In the genomic region with DNA sequence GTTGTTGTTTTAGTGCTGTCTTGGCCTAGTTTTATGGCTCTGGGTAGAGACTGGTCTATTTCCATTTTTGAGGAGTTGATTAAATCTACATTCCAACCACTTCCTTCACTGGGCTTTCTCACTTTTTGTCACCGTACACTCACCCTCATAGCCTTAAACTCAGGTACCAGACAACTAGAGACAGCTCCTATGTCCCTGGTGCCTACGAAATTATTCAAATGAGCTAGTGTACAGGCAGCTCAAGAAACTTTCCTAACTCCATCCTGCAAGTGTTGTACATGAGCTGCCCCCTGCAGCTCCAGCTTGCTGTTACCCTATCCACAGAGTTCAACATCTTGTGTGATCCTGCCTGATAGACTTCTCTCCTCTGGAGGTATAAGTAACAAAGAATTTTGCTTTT, we compare ENCODE assay signal across 18 cellular contexts.
DNase-seq lines count a peak whose midpoint lies in the region; ATAC-seq and TF ChIP-seq lines count a peak whose summit lies in the region.
"Had no signal": no experiment of that assay in that cellular context is flagged by ENCODE, and none has a peak within 500 bp of the region (broad histone marks: within the 10 kb centered on the region; RNA-seq: fewer than 3 reads in every experiment).

No MANE protein-coding gene starts in this region.

- TF ChIP-seq CTCF in A673 (conservative IDR thresholded peaks at IDR 0.05; ENCODE audit: low read depth, low read length) (no peak), SU-DHL-6 (IDR thresholded peaks at IDR 0.05; ENCODE audit: insufficient read depth, low read length, poor library complexity, severe bottlenecking) (no peak)

- H3K79me1 ChIP-seq in mesenchymal stem cell (replicated peaks; ENCODE audit: low read length, poor library complexity, severe bottlenecking): no peaks in the 10 kb centered on the region

- intact Hi-C loops in A673 (cut with micrococcal nuclease; ENCODE audit: unreplicated experiment): no loop called here

- no peak overlapping the region for H2BK12ac ChIP-seq in mesenchymal stem cell (ENCODE audit: low read length in 2 of 2)

- no peaks in the 10 kb centered on the region for H3K79me2 ChIP-seq in SU-DHL-6 (ENCODE audit: insufficient read depth, low read length)

- H2BK120ac ChIP-seq in mesenchymal stem cell (ENCODE audit: low read depth, low read length): no peak overlapping the region

- H3K23ac ChIP-seq in mesenchymal stem cell (ENCODE audit: low read length in 2 of 2): no peak overlapping the region

- H3K27me3 ChIP-seq in A673 (replicated peaks; ENCODE audit: insufficient read depth, low read depth, low read length, poor library complexity) (no peaks in the 10 kb centered on the region), SU-DHL-6 (ENCODE audit: low read length) (no peaks in the 10 kb centered on the region), mesenchymal stem cell (ENCODE audit: control insufficient read depth in 1 of 2, insufficient read depth in 1 of 2, low read length in 2 of 2) (no peaks in the 10 kb centered on the region)

- H3K4me1 ChIP-seq in A673 (ENCODE audit: insufficient read depth, low read length, poor library complexity, severe bottlenecking) (no peaks in the 10 kb centered on the region), mesenchymal stem cell (ENCODE audit: control insufficient read depth, insufficient read depth, low read depth, low read length) (no peaks in the 10 kb centered on the region)
- H3K4me1 ChIP-seq: Caco-2 had no signal

- H3K18ac ChIP-seq in mesenchymal stem cell (ENCODE audit: low read depth in 1 of 2, low read length in 2 of 2): no peak overlapping the region

- DNase-seq in A673 (ENCODE audit: low spot score) (peak; percentile 4), NAMALWA (ENCODE audit: low spot score) (peak; percentile 4), mesenchymal stem cell (no peak), GM03348 (ENCODE audit: low spot score) (no peak), NCI-H2081 (lab: John Stamatoyannopoulos, UW) (no peak)
- DNase-seq: Caco-2, DMS79, GDM1, NCI-H1417 treated with DMSO at 0.1 percent for 48 hours, NCI-H2081 treated with DMSO at 0.1 percent for 48 hours, NCI-H2227 treated with DMSO at 0.1 percent for 48 hours, NCI-H524 treated with DMSO at 0.1 percent for 48 hours had no signal

- no peaks in the 10 kb centered on the region for H3K9me2 ChIP-seq in SU-DHL-6 (replicated peaks; ENCODE audit: insufficient read depth, low read length)

- H3K4me2 ChIP-seq in SU-DHL-6 (ENCODE audit: low read depth, low read length, poor library complexity, severe bottlenecking): no peak overlapping the region
- H3K4me2 ChIP-seq in mesenchymal stem cell (ENCODE audit: low read length, poor library complexity, severe bottlenecking): no peak overlapping the region
- H3K4me2 ChIP-seq: GM23338 had no signal

- H3K27ac ChIP-seq in A673 (ENCODE audit: low read depth, low read length, poor library complexity, severe bottlenecking) (no peak overlapping the region), SU-DHL-6 (ENCODE audit: low read depth, low read length) (no peak overlapping the region), mesenchymal stem cell (ENCODE audit: low read length, poor library complexity, severe bottlenecking) (no peak overlapping the region)
- H3K27ac ChIP-seq: SK-N-MC had no signal

- peak overlapping the region; percentile 68 for H2AFZ ChIP-seq in SU-DHL-6 (ENCODE audit: low read depth, low read length, severe bottlenecking)
- peak overlapping the region; percentile 14 for H2AFZ ChIP-seq in mesenchymal stem cell (ENCODE audit: low read depth, low read length)

- no peak overlapping the region for H2BK15ac ChIP-seq in mesenchymal stem cell (ENCODE audit: low read depth, poor library complexity, severe bottlenecking)

- ATAC-seq in HG02973 (IDR thresholded peaks at IDR 0.05; ENCODE audit: unreplicated experiment) (no peak), GM18511 (IDR thresholded peaks at IDR 0.05; ENCODE audit: unreplicated experiment) (no peak)
- ATAC-seq: GM23338, Right ventricle myocardium inferior had no signal

- H3K9me3 ChIP-seq in A673 (ENCODE audit: low read depth, low read length, poor library complexity, severe bottlenecking): no peaks in the 10 kb centered on the region
- no peaks in the 10 kb centered on the region for H3K9me3 ChIP-seq in SU-DHL-6 (ENCODE audit: insufficient read depth, low read length)
- peaks cover 2% of the 10 kb centered on the region for H3K9me3 ChIP-seq in mesenchymal stem cell (ENCODE audit: control insufficient read depth, low read length)
- H3K9me3 ChIP-seq: Caco-2 had no signal

- H3K36me3 ChIP-seq in A673 (ENCODE audit: insufficient read depth, low read length, poor library complexity, severe bottlenecking) (no peaks in the 10 kb centered on the region), SU-DHL-6 (ENCODE audit: low read length) (no peaks in the 10 kb centered on the region), mesenchymal stem cell (ENCODE audit: control insufficient read depth in 1 of 2, insufficient read depth in 2 of 2, low read depth in 1 of 2, low read length in 2 of 2) (no peaks in the 10 kb centered on the region)

- H2BK5ac ChIP-seq in mesenchymal stem cell (ENCODE audit: low read depth, low read length, poor library complexity, severe bottlenecking): no peak overlapping the region

- no peaks in the 10 kb centered on the region for H3F3A ChIP-seq in SU-DHL-6 (ENCODE audit: insufficient read depth)

- H3K14ac ChIP-seq in mesenchymal stem cell (ENCODE audit: low read length in 2 of 2): no peak overlapping the region

- no peak overlapping the region for H4K91ac ChIP-seq in mesenchymal stem cell (ENCODE audit: low read length)

- CTCF ChIA-PET in A673 (lab: Charles Lee): no interaction called here

- WGBS in mesenchymal stem cell: 63% methylated on average over 2 of the region's 2 CpGs

- no peak overlapping the region for H3K4ac ChIP-seq in mesenchymal stem cell (ENCODE audit: low read depth in 1 of 2, low read length in 2 of 2)

- H3K4me3 ChIP-seq in A673 (ENCODE audit: low read depth, low read length, poor library complexity, severe bottlenecking) (no peak overlapping the region), SU-DHL-6 (ENCODE audit: insufficient read depth, low read length, poor library complexity, severe bottlenecking) (no peak overlapping the region), mesenchymal stem cell (ENCODE audit: insufficient read depth in 1 of 2, low read depth in 1 of 2, low read length in 2 of 2) (no peak overlapping the region)
- H3K4me3 ChIP-seq: GM23338, SK-N-MC had no signal

- POLR2A ChIA-PET in A673 (lab: Charles Lee; ENCODE audit: low non-redundant PET): no interaction called here

- no TSS peak for BruUV-seq in A673 (replicated peaks; lab: Mats Ljungman, UMichigan)

- no peaks in the 10 kb centered on the region for H4K20me1 ChIP-seq in SU-DHL-6 (ENCODE audit: low read depth, low read length)

- no peak overlapping the region for H2AK5ac ChIP-seq in mesenchymal stem cell (ENCODE audit: low read length, severe bottlenecking)

- no peak overlapping the region for H4K8ac ChIP-seq in mesenchymal stem cell (ENCODE audit: low read length)

- no peak overlapping the region for H3K9ac ChIP-seq in SU-DHL-6 (ENCODE audit: low read length)
- no peak overlapping the region for H3K9ac ChIP-seq in mesenchymal stem cell (ENCODE audit: low read length)

Comparison
In these comparisons a context has a peak if more than half of its experiments do, and no peak if none do; other contexts are left out.
1. DNase-seq: peak in A673 (single experiment) and NAMALWA (single experiment); none in mesenchymal stem cell (single experiment), GM03348 (single experiment) and NCI-H2081 (0 of 2).